Comparison of ENCODE assay signal across 8 cellular contexts in the genomic region with DNA sequence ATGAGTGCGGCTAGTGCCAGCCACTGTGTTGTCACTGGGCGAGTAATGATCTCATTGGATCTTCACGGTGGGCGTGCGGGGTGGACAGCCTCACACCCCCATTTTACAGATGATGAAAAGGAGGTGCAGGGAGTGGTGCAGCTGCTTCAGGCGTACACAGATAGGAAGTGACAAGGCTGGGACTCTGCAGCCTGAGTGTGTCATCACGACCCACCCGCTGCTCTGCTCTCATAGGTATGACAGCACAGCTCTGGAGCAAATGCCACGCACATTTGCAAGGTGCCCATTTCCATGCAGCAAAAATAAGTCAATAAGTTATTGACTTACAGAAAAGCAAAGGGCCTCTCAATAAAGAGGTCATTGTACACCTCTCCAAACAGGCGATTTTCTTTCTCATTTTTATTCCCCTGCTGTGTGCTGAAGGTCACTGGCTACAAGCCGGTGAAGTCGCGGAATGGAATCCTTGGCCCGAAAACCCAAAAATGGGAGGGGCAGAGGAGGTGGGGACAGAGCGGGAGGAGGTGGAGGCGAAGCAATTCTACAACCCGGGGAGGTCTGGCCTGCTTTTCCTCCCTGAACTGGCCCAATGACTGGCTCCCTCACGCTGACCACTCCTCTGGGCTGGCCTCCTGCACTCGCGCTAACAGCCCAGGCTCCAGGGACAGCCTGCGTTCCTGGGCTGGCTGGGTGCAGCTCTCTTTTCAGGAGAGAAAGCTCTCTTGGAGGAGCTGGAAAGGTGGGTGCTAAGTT. TPM values are rescaled to one million over a fixed set of nuclear protein-coding genes. Genes with fewer than 3 reads are reported as not detected.
DNase-seq lines count a peak whose midpoint lies in the region; ATAC-seq and TF ChIP-seq lines count a peak whose summit lies in the region.

A gene with protein sequence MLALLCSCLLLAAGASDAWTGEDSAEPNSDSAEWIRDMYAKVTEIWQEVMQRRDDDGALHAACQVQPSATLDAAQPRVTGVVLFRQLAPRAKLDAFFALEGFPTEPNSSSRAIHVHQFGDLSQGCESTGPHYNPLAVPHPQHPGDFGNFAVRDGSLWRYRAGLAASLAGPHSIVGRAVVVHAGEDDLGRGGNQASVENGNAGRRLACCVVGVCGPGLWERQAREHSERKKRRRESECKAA (plus strand): TSS at position 658 of the 750 bp plus-strand sequence. CDS start 3,949 bp downstream, outside the sequence.

- no peaks in the 10 kb centered on the region for H3K9me3 Mint-ChIP-seq in natural killer cell treated with Interleukin-12 subunit alpha and Interleukin-12 subunit beta and Interleukin-15 and Interleukin-18, amount 100 ng/mL, for 72 hours
- H3K9me3 Mint-ChIP-seq in activated CD8-positive, alpha-beta T cell treated with anti-CD3 and anti-CD28 coated beads for 36 hours: no peaks in the 10 kb centered on the region

- H3K4me1 Mint-ChIP-seq in natural killer cell treated with Interleukin-12 subunit alpha and Interleukin-12 subunit beta and Interleukin-15 and Interleukin-18, amount 100 ng/mL, for 72 hours (ENCODE audit: low read depth in 2 of 2): no peaks in the 10 kb centered on the region
- no peaks in the 10 kb centered on the region for H3K4me1 Mint-ChIP-seq in activated CD8-positive, alpha-beta T cell treated with anti-CD3 and anti-CD28 coated beads for 36 hours (ENCODE audit: low read depth)

- ATAC-seq in sciatic nerve: peak; percentile 97
- no peak for ATAC-seq in natural killer cell treated with Interleukin-12 subunit alpha and Interleukin-12 subunit beta and Interleukin-15 and Interleukin-18, amount 100 ng/mL, for 72 hours
- no peak for ATAC-seq in GM18867 (IDR thresholded peaks at IDR 0.05; ENCODE audit: unreplicated experiment)
- no peak for ATAC-seq in activated CD8-positive, alpha-beta T cell treated with anti-CD3 and anti-CD28 coated beads for 36 hours

- peak; percentile 96 for DNase-seq in GM03348 (ENCODE audit: low spot score)
- DNase-seq in astrocyte of the cerebellum (ENCODE audit: low read depth): peak; percentile 39
- DNase-seq in iPS DF 4.7 (ENCODE audit: extremely low read depth, low spot score): peak; percentile 62
- DNase-seq in sciatic nerve (ENCODE audit: low spot score): peak; percentile 90
- no peak for DNase-seq in GF-D8 (lab: John Stamatoyannopoulos, UW)
- DNase-seq in natural killer cell treated with Interleukin-12 subunit alpha and Interleukin-12 subunit beta and Interleukin-15 and Interleukin-18, amount 100 ng/mL, for 72 hours (ENCODE audit: low spot score): no peak
- DNase-seq in activated CD8-positive, alpha-beta T cell treated with anti-CD3 and anti-CD28 coated beads for 36 hours: no peak

- CTCF ChIA-PET in activated CD8-positive, alpha-beta T cell treated with anti-CD3 and anti-CD28 coated beads for 36 hours (lab: Charles Lee): no interaction called here

- peak within 1 kb of the TSS; percentile 22 for H3K4me3 ChIP-seq in astrocyte of the cerebellum (ENCODE audit: low read depth, low read length)

- no peak for TF ChIP-seq CTCF in astrocyte of the cerebellum (IDR thresholded peaks at IDR 0.05; ENCODE audit: low read depth, low read length, missing control alignments)
- TF ChIP-seq CTCF in activated CD8-positive, alpha-beta T cell treated with anti-CD3 and anti-CD28 coated beads for 36 hours (IDR thresholded peaks at IDR 0.05): no peak

- peaks cover 13 to 16% of the 10 kb centered on the region in 2 donors for H3K27me3 Mint-ChIP-seq in natural killer cell treated with Interleukin-12 subunit alpha and Interleukin-12 subunit beta and Interleukin-15 and Interleukin-18, amount 100 ng/mL, for 72 hours
- H3K27me3 Mint-ChIP-seq in activated CD8-positive, alpha-beta T cell treated with anti-CD3 and anti-CD28 coated beads for 36 hours: peaks cover 20% of the 10 kb centered on the region

- H3K27ac Mint-ChIP-seq in natural killer cell treated with Interleukin-12 subunit alpha and Interleukin-12 subunit beta and Interleukin-15 and Interleukin-18, amount 100 ng/mL, for 72 hours: no peak within 1 kb of the TSS
- H3K27ac Mint-ChIP-seq in activated CD8-positive, alpha-beta T cell treated with anti-CD3 and anti-CD28 coated beads for 36 hours: no peak within 1 kb of the TSS

- intact Hi-C loops in sciatic nerve (cut with DNase I): no loop called here
- intact Hi-C loops in activated CD8-positive, alpha-beta T cell treated with anti-CD3 and anti-CD28 coated beads for 36 hours (cut with micrococcal nuclease): no loop called here

- no peaks in the 10 kb centered on the region for H3K36me3 Mint-ChIP-seq in natural killer cell treated with Interleukin-12 subunit alpha and Interleukin-12 subunit beta and Interleukin-15 and Interleukin-18, amount 100 ng/mL, for 72 hours
- no peaks in the 10 kb centered on the region for H3K36me3 Mint-ChIP-seq in activated CD8-positive, alpha-beta T cell treated with anti-CD3 and anti-CD28 coated beads for 36 hours (ENCODE audit: low read depth)

- POLR2A ChIA-PET in activated CD8-positive, alpha-beta T cell treated with anti-CD3 and anti-CD28 coated beads for 36 hours (lab: Charles Lee): no interaction called here

- in situ Hi-C loops in astrocyte of the cerebellum (cut with HindIII; ENCODE audit: low sequenced_read_pairs): no loop called here

- no peak within 1 kb of the TSS for H3K4me3 Mint-ChIP-seq in natural killer cell treated with Interleukin-12 subunit alpha and Interleukin-12 subunit beta and Interleukin-15 and Interleukin-18, amount 100 ng/mL, for 72 hours
- no peak within 1 kb of the TSS for H3K4me3 Mint-ChIP-seq in activated CD8-positive, alpha-beta T cell treated with anti-CD3 and anti-CD28 coated beads for 36 hours

RNA-seq across cellular contexts. Expression of the gene that starts here (rescaled TPM):
- total RNA-seq in sciatic nerve: 178 TPM
- not detected for total RNA-seq in natural killer cell treated with Interleukin-12 subunit alpha and Interleukin-12 subunit beta and Interleukin-15 and Interleukin-18, amount 100 ng/mL, for 72 hours
- total RNA-seq in activated CD8-positive, alpha-beta T cell treated with anti-CD3 and anti-CD28 coated beads for 36 hours: not detected

Comparison
In these comparisons a context has a peak if more than half of its experiments do, and no peak if none do; other contexts are left out.
1. RNA of the gene that starts here (total RNA-seq): 178 TPM in sciatic nerve (single experiment); not detected in natural killer cell treated with Interleukin-12 subunit alpha and Interleukin-12 subunit beta and Interleukin-15 and Interleukin-18, amount 100 ng/mL, for 72 hours and not detected in activated CD8-positive, alpha-beta T cell treated with anti-CD3 and anti-CD28 coated beads for 36 hours; every median in the first group is over 100 times any median in the second.
2. DNase-seq: peak in GM03348 (single experiment), astrocyte of the cerebellum (single experiment), iPS DF 4.7 (single experiment) and sciatic nerve (single experiment); none in GF-D8 (single experiment), natural killer cell treated with Interleukin-12 subunit alpha and Interleukin-12 subunit beta and Interleukin-15 and Interleukin-18, amount 100 ng/mL, for 72 hours (single experiment) and activated CD8-positive, alpha-beta T cell treated with anti-CD3 and anti-CD28 coated beads for 36 hours (single experiment).